2 cellular contexts compared by ENCODE assay signal in the genomic region with DNA sequence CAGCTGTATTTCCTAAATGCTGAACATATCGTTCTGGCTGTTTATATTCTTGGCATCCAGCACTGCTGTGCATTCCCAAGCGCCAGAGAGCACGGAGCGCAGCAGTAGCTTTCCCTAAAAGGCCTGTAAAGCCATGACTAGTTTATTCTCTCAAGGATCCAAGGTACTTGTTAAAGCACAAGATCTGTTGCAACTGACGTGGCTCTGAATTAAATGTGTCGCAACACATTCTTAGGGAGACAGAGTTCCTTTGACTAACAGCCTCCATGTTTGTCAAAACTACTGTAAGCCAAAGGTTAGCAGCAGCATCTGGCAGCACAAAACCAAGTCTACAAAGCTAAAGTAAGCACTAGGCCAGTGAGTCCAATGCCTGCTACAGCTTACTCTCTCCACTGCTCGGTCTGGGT.
TF ChIP-seq lines count a peak whose summit lies in the region.

No MANE protein-coding gene starts in this region.

TF ChIP-seq in IMR-90, 13 proteins besides CTCF, POLR2A, EP300 and RAD21 (continued from another document):
- peak; percentile 48 for TF ChIP-seq RCOR1 (IDR thresholded peaks at IDR 0.05; ENCODE audit: insufficient replicate concordance, low read length)
- peak; percentile 57; the same call in 1 of the 2 replicates for TF ChIP-seq NFE2L2 (IDR thresholded peaks at IDR 0.05; ENCODE audit: low read depth, low read length)
- TF ChIP-seq CEBPB (IDR thresholded peaks at IDR 0.05; ENCODE audit: low read depth, low read length) = peak; percentile 100
- TF ChIP-seq, protein P1, sequence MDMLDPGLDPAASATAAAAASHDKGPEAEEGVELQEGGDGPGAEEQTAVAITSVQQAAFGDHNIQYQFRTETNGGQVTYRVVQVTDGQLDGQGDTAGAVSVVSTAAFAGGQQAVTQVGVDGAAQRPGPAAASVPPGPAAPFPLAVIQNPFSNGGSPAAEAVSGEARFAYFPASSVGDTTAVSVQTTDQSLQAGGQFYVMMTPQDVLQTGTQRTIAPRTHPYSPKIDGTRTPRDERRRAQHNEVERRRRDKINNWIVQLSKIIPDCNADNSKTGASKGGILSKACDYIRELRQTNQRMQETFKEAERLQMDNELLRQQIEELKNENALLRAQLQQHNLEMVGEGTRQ (IDR thresholded peaks at IDR 0.05; ENCODE audit: low read depth, low read length) = no peak
- TF ChIP-seq FOS (IDR thresholded peaks at IDR 0.05; ENCODE audit: low read depth, low read length) = 0 out of 2 replicates have a peak, but pooled peaks have one; percentile 17
- no peak for TF ChIP-seq CHD1 (IDR thresholded peaks at IDR 0.05; ENCODE audit: low read depth, low read length)
- no peak for TF ChIP-seq MAZ (IDR thresholded peaks at IDR 0.05; ENCODE audit: borderline replicate concordance, low read depth, low read length)
- TF ChIP-seq BHLHE40 (IDR thresholded peaks at IDR 0.05; ENCODE audit: low read depth, low read length) = peak; percentile 69
- TF ChIP-seq, protein P2, sequence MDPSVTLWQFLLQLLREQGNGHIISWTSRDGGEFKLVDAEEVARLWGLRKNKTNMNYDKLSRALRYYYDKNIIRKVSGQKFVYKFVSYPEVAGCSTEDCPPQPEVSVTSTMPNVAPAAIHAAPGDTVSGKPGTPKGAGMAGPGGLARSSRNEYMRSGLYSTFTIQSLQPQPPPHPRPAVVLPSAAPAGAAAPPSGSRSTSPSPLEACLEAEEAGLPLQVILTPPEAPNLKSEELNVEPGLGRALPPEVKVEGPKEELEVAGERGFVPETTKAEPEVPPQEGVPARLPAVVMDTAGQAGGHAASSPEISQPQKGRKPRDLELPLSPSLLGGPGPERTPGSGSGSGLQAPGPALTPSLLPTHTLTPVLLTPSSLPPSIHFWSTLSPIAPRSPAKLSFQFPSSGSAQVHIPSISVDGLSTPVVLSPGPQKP (IDR thresholded peaks at IDR 0.05; ENCODE audit: borderline replicate concordance, low read depth, low read length) = no peak
- no peak for TF ChIP-seq RFX5 (IDR thresholded peaks at IDR 0.05; ENCODE audit: low read depth, low read length)
- no peak for TF ChIP-seq SMC3 (IDR thresholded peaks at IDR 0.05; ENCODE audit: low read depth, low read length)

TF ChIP-seq in K562, 482 proteins besides CTCF, POLR2A, EP300 and RAD21 (continued from another document):
- TF ChIP-seq NCOA2 (IDR thresholded peaks at IDR 0.05; ENCODE audit: partially characterized antibody in 2 of 2) (no peak), SLC30A9 (CRISPR knock-in tag; IDR thresholded peaks at IDR 0.05) (no peak), CEBPB (tag; IDR thresholded peaks at IDR 0.05) (peak; percentile 91), MECOM (CRISPR knock-in tag; IDR thresholded peaks at IDR 0.05) (no peak), NFIX (CRISPR knock-in tag; IDR thresholded peaks at IDR 0.05; ENCODE audit: low read depth) (no peak), ZEB2 (IDR thresholded peaks at IDR 0.05) (no peak), POLR2AphosphoS5 (IDR thresholded peaks at IDR 0.05; ENCODE audit: control insufficient read depth, insufficient read depth, low read depth, low read length) (no peak), CHCHD3 (CRISPR knock-in tag; IDR thresholded peaks at IDR 0.05) (no peak), CEBPG (CRISPR knock-in tag; IDR thresholded peaks at IDR 0.05) (no peak), CEBPG (tag; conservative IDR thresholded peaks at IDR 0.05 in 1 of 2, IDR thresholded peaks at IDR 0.05 in 1 of 2) (peak; percentile 44 to 57; a peak in 3 of 4 replicates), POLR2G (IDR thresholded peaks at IDR 0.05; ENCODE audit: low read depth, low read length) (no peak), DMBX1 (CRISPR knock-in tag; IDR thresholded peaks at IDR 0.05; ENCODE audit: borderline replicate concordance) (no peak), ARID2 (IDR thresholded peaks at IDR 0.05) (no peak)
